ENCODE assay signal across 21 cellular contexts in genomic region chr7:108132551-108133265, GRCh38. TPM values are rescaled to one million over a fixed set of nuclear protein-coding genes. Genes with fewer than 3 reads are reported as not detected.
DNase-seq lines count a peak whose midpoint lies in the region; ATAC-seq and TF ChIP-seq lines count a peak whose summit lies in the region.
"Had no signal": no experiment of that assay in that cellular context is flagged by ENCODE, and none has a peak within 500 bp of the region (broad histone marks: within the 10 kb centered on the region; RNA-seq: fewer than 3 reads in every experiment).

No MANE protein-coding gene starts in this region.

- POLR2A ChIA-PET in A673 (lab: Charles Lee; ENCODE audit: low non-redundant PET) = interaction anchor here (0.5 kb wide), 1 partner anchor 244 kb away, joined by 3 read pairs; no protein-coding TSS in a partner anchor
- POLR2A ChIA-PET in naive thymus-derived CD4-positive, alpha-beta T cell (lab: Charles Lee) = no interaction called here

- no peak overlapping the region for H3K27ac ChIP-seq in A673 (ENCODE audit: low read depth, low read length, poor library complexity, severe bottlenecking)
- H3K27ac ChIP-seq in naive thymus-derived CD4-positive, alpha-beta T cell (ENCODE audit: low read depth, low read length) = no peak overlapping the region
- H3K27ac ChIP-seq: heart right ventricle, psoas muscle had no signal

- H3K36me3 Mint-ChIP-seq in naive thymus-derived CD4-positive, alpha-beta T cell = peaks cover 0 to 10% (median 0%) of the 10 kb centered on the region in 5 donors

- H3K9me3 Mint-ChIP-seq in naive thymus-derived CD4-positive, alpha-beta T cell = peaks cover 0 to 4% (median 0%) of the 10 kb centered on the region in 11 donors
- H3K9me3 Mint-ChIP-seq: CD4-positive, alpha-beta T cell; central memory CD8-positive, alpha-beta T cell; T-helper 2 cell treated with Interferon-gamma antibody and Interleukin-4, amounts not matched to agents 5 μg/mL and 100 μg/mL, for 36 hours had no signal

- CTCF ChIA-PET in A673 (lab: Charles Lee) = interaction anchor here (1.0 kb wide), 1 partner anchor 131 kb away, joined by 3 read pairs; no protein-coding TSS in a partner anchor
- CTCF ChIA-PET in naive thymus-derived CD4-positive, alpha-beta T cell (lab: Charles Lee) = no interaction called here

- peaks cover 0 to 24% (median 0%) of the 10 kb centered on the region in 5 donors for H3K27me3 Mint-ChIP-seq in naive thymus-derived CD4-positive, alpha-beta T cell
- H3K27me3 Mint-ChIP-seq: CD4-positive, alpha-beta T cell; central memory CD8-positive, alpha-beta T cell had no signal

- H3K9me3 ChIP-seq in A673 (ENCODE audit: low read depth, low read length, poor library complexity, severe bottlenecking) = no peaks in the 10 kb centered on the region
- no peaks in the 10 kb centered on the region for H3K9me3 ChIP-seq in naive thymus-derived CD4-positive, alpha-beta T cell (ENCODE audit: control insufficient read depth in 2 of 3, low read length in 3 of 3)
- H3K9me3 ChIP-seq: heart right ventricle, psoas muscle had no signal

- DNase-seq in A673 (ENCODE audit: low spot score) = peak; percentile 69
- peak; percentile 93 for DNase-seq in NCI-H82 treated with DMSO at 0.1 percent for 48 hours (lab: John Stamatoyannopoulos, UW; ENCODE audit: unreplicated experiment)
- DNase-seq in dermis blood vessel endothelial cell = peak; percentile 47
- DNase-seq in kidney epithelial cell (ENCODE audit: low read depth) = peak; percentile 39
- DNase-seq in naive thymus-derived CD4-positive, alpha-beta T cell = no peak
- DNase-seq in stimulated activated CD4-positive, alpha-beta T cell treated with anti-CD3 and anti-CD28 coated beads, Interleukin-4, amount 100 ng/mL, for 4 hours = no peak
- DNase-seq in foreskin fibroblast = no peak
- DNase-seq in ACHN = no peak
- DNase-seq: activated CD4-positive, alpha-beta T cell treated with anti-CD3 and anti-CD28 coated beads for 36 hours; activated naive CD4-positive, alpha-beta T cell treated with anti-CD3 and anti-CD28 coated beads, Interleukin-2, amount 50 U/mL, for 16 hours; CD4-positive, alpha-beta T cell; EL; heart right ventricle; left cardiac atrium; NCI-H1436; NCI-H526 treated with DMSO at 0.1 percent for 48 hours; psoas muscle; substantia nigra had no signal

- H3K4me3 Mint-ChIP-seq in naive thymus-derived CD4-positive, alpha-beta T cell = no peak overlapping the region
- H3K4me3 Mint-ChIP-seq: activated CD4-positive, alpha-beta T cell treated with anti-CD3 and anti-CD28 coated beads for 36 hours; CD4-positive, alpha-beta T cell; central memory CD8-positive, alpha-beta T cell; T-helper 2 cell treated with Interferon-gamma antibody and Interleukin-4, amounts not matched to agents 5 μg/mL and 100 μg/mL, for 36 hours had no signal

- TF ChIP-seq CTCF in A673 (conservative IDR thresholded peaks at IDR 0.05; ENCODE audit: low read depth, low read length) (no peak), kidney epithelial cell (IDR thresholded peaks at IDR 0.05; ENCODE audit: insufficient read depth, low read length, poor library complexity, severe bottlenecking) (no peak), foreskin fibroblast (IDR thresholded peaks at IDR 0.05; ENCODE audit: low read depth, low read length) (no peak)

- H3K27me3 ChIP-seq in A673 (replicated peaks; ENCODE audit: insufficient read depth, low read depth, low read length, poor library complexity) (no peaks in the 10 kb centered on the region), kidney epithelial cell (ENCODE audit: control insufficient read depth, insufficient read depth, low read length) (no peaks in the 10 kb centered on the region)
- no peaks in the 10 kb centered on the region for H3K27me3 ChIP-seq in naive thymus-derived CD4-positive, alpha-beta T cell (ENCODE audit: control insufficient read depth in 2 of 2, insufficient read depth in 2 of 2, low read length in 2 of 2)
- H3K27me3 ChIP-seq: heart right ventricle had no signal

- no peaks in the 10 kb centered on the region for H3K36me3 ChIP-seq in A673 (ENCODE audit: insufficient read depth, low read length, poor library complexity, severe bottlenecking)
- no peaks in the 10 kb centered on the region for H3K36me3 ChIP-seq in kidney epithelial cell (ENCODE audit: control insufficient read depth, insufficient read depth, low read length)
- H3K36me3 ChIP-seq in naive thymus-derived CD4-positive, alpha-beta T cell (ENCODE audit: control insufficient read depth in 2 of 3, insufficient read depth in 3 of 3, low read length in 3 of 3) = no peaks in the 10 kb centered on the region
- H3K36me3 ChIP-seq: heart right ventricle had no signal

- intact Hi-C loops in A673 (cut with micrococcal nuclease; ENCODE audit: unreplicated experiment) = no loop called here
- intact Hi-C loops in naive thymus-derived CD4-positive, alpha-beta T cell (cut with micrococcal nuclease) = no loop called here

- H3K4me3 ChIP-seq in A673 (ENCODE audit: low read depth, low read length, poor library complexity, severe bottlenecking) = no peak overlapping the region
- H3K4me3 ChIP-seq in kidney epithelial cell (ENCODE audit: low read depth, low read length) = no peak overlapping the region
- H3K4me3 ChIP-seq in naive thymus-derived CD4-positive, alpha-beta T cell (ENCODE audit: low read length) = no peak overlapping the region
- H3K4me3 ChIP-seq in foreskin fibroblast (ENCODE audit: low read depth in 1 of 2, low read length in 2 of 2) = no peak overlapping the region
- H3K4me3 ChIP-seq: heart right ventricle, psoas muscle had no signal

- H3K4me1 Mint-ChIP-seq in naive thymus-derived CD4-positive, alpha-beta T cell = peaks cover 9 to 20% (median 17%) of the 10 kb centered on the region in 7 donors

- ATAC-seq in naive thymus-derived CD4-positive, alpha-beta T cell = no peak
- ATAC-seq: activated CD4-positive, alpha-beta T cell treated with anti-CD3 and anti-CD28 coated beads for 36 hours; HCT116; heart right ventricle; left cardiac atrium; psoas muscle had no signal

- peaks cover 13% of the 10 kb centered on the region for H3K4me1 ChIP-seq in A673 (ENCODE audit: insufficient read depth, low read length, poor library complexity, severe bottlenecking)
- H3K4me1 ChIP-seq in naive thymus-derived CD4-positive, alpha-beta T cell (ENCODE audit: control insufficient read depth in 2 of 2, insufficient read depth in 2 of 2, low read length in 2 of 2) = peaks cover 0 to 9% of the 10 kb centered on the region in 2 donors
- H3K4me1 ChIP-seq: psoas muscle had no signal

- no peak overlapping the region for H3K27ac Mint-ChIP-seq in naive thymus-derived CD4-positive, alpha-beta T cell
- H3K27ac Mint-ChIP-seq: activated CD4-positive, alpha-beta T cell treated with anti-CD3 and anti-CD28 coated beads for 36 hours; CD4-positive, alpha-beta T cell; T-helper 2 cell treated with Interferon-gamma antibody and Interleukin-4, amounts not matched to agents 5 μg/mL and 100 μg/mL, for 36 hours had no signal

- no TSS peak for BruUV-seq in A673 (replicated peaks; lab: Mats Ljungman, UMichigan)

- in situ Hi-C loops in ACHN (cut with HindIII; ENCODE audit: low pct_ligation_motif_present, low pct_unique_long_range_greater_than_20kb, low sequenced_read_pairs) = no loop called here

RNA-seq across cellular contexts. Expression of gene LAMB4, which starts 2.5 kb away (rescaled TPM):
- 0.09 and 0.21 TPM in 2 replicates for total RNA-seq in A673 (2021)
- 0.17 and 0.23 TPM in 2 replicates for total RNA-seq in dermis blood vessel endothelial cell
- 0.62 TPM in 1 of 2 replicates, not detected in the other for total RNA-seq in kidney epithelial cell
- under 1 TPM in 1 of 5 experiments, not detected in 4; 0.17 TPM for total RNA-seq in naive thymus-derived CD4-positive, alpha-beta T cell
- not detected for polyA plus RNA-seq in naive thymus-derived CD4-positive, alpha-beta T cell
- total RNA-seq: activated CD4-positive, alpha-beta T cell treated with anti-CD3 and anti-CD28 coated beads for 36 hours had no signal

Comparison
In these comparisons a context has a peak if more than half of its experiments do, and no peak if none do; other contexts are left out.
1. DNase-seq: peak in A673 (single experiment), NCI-H82 treated with DMSO at 0.1 percent for 48 hours (single experiment), dermis blood vessel endothelial cell (single experiment) and kidney epithelial cell (single experiment); none in naive thymus-derived CD4-positive, alpha-beta T cell (0 of 9), stimulated activated CD4-positive, alpha-beta T cell treated with anti-CD3 and anti-CD28 coated beads, Interleukin-4, amount 100 ng/mL, for 4 hours (0 of 2), foreskin fibroblast (0 of 2) and ACHN (single experiment).